Comparison of ENCODE assay signal across 9 cellular contexts in the genomic region with DNA sequence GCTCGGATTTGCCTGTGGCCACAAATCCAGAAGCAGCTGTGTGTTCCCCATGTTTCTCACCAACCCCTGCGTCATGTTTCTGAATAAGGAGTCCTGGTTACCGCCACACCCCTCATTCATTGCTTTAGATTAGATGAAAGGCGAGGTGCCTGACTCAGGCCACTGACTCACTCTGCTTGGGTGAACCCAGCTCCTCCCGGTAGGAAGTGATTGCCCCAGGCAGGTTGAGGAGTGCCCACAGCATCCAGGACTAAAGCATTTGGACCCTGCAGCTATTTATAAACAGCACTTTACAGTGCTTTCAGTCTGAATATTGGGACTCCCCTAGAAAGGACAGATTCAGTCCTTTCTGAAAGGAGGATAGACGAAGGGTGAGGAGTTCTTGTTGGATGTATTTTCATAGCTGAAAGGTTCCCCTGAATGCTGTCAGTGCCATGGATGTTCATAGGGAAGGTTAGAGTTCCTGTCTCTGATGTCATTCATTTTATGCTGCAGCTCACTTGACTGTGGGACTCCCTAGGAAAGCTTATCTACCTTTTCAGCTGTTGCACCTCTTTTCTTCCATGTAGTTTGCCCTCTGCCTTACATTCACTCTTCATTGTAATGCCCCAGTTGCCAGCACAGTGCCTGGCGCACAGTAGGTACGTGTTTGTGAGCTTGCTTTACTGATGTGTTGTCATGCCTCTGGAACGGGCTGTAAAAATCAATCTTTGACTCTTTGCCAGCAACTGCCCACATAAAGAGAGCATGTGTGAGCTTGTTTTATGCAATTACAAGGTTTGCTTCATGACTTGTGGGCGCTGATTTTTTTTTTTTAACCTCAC. TPM values are rescaled to one million over a fixed set of nuclear protein-coding genes. Genes with fewer than 3 reads are reported as not detected.
DNase-seq lines count a peak whose midpoint lies in the region; ATAC-seq and TF ChIP-seq lines count a peak whose summit lies in the region.
"Had no signal": no experiment of that assay in that cellular context is flagged by ENCODE, and none has a peak within 500 bp of the region (broad histone marks: within the 10 kb centered on the region; RNA-seq: fewer than 3 reads in every experiment).

No MANE protein-coding gene starts in this region.

- H3K27ac ChIP-seq in Peyer's patch = peak overlapping the region in 3 of 4 donors; percentile 75 to 94 (median 85)
- no peak overlapping the region for H3K27ac ChIP-seq in mesendoderm (ENCODE audit: low read depth, low read length)
- H3K27ac ChIP-seq: parathyroid adenoma had no signal

- ATAC-seq in HG03457 (IDR thresholded peaks at IDR 0.05; ENCODE audit: unreplicated experiment) (no peak), GM18517 (IDR thresholded peaks at IDR 0.05; ENCODE audit: unreplicated experiment) (no peak)

- H3K36me3 ChIP-seq in Peyer's patch (no peaks in the 10 kb centered on the region), mesendoderm (ENCODE audit: control insufficient read depth, insufficient read depth, low read length) (no peaks in the 10 kb centered on the region)

- no peak overlapping the region for H4K5ac ChIP-seq in mesendoderm (ENCODE audit: low read length)

- H3K9me3 Mint-ChIP-seq in immature natural killer cell = no peaks in the 10 kb centered on the region

- no peak overlapping the region for H2AK5ac ChIP-seq in mesendoderm (ENCODE audit: low read length)

- no peak overlapping the region for H4K8ac ChIP-seq in mesendoderm (ENCODE audit: low read depth, low read length)

- peak overlapping the region in 1 of 5 donors; percentile 2 for H3K4me3 Mint-ChIP-seq in immature natural killer cell

- no peak overlapping the region for H2BK15ac ChIP-seq in mesendoderm (replicated peaks; ENCODE audit: low read depth)

- H3K4me3 ChIP-seq in Peyer's patch (peak overlapping the region in 2 of 4 donors; percentile 9 to 17), mesendoderm (ENCODE audit: low read length) (no peak overlapping the region)

- WGBS in mesendoderm (ENCODE audit: extremely low coverage, insufficient coverage, low lambda C conversion rate) = no CpG with 5 or more reads among the region's 10 CpGs

- H2BK120ac ChIP-seq in mesendoderm (ENCODE audit: low read depth, low read length) = no peak overlapping the region

- H2BK5ac ChIP-seq in mesendoderm (ENCODE audit: low read length) = no peak overlapping the region

- peak overlapping the region in 1 of 6 donors; percentile 17 for H3K27ac Mint-ChIP-seq in immature natural killer cell

- no peak overlapping the region for H3K18ac ChIP-seq in mesendoderm (ENCODE audit: low read length)

- no peaks in the 10 kb centered on the region for H3K9me3 ChIP-seq in Peyer's patch

- no peaks in the 10 kb centered on the region for H3K36me3 Mint-ChIP-seq in immature natural killer cell

- H3K27me3 ChIP-seq in Peyer's patch (no peaks in the 10 kb centered on the region), mesendoderm (ENCODE audit: insufficient read depth, low read length, poor library complexity) (no peaks in the 10 kb centered on the region)

- H3K56ac ChIP-seq in mesendoderm (ENCODE audit: low read length) = no peak overlapping the region

- no peak overlapping the region for H3K23ac ChIP-seq in mesendoderm (ENCODE audit: low read length)

- peaks cover 0 to 4% (median 2%) of the 10 kb centered on the region in 3 donors for H3K27me3 Mint-ChIP-seq in immature natural killer cell (ENCODE audit: low read depth in 3 of 3)

- DNase-seq in GM04503 (ENCODE audit: low read depth) (peak; percentile 71), Peyer's patch (peak in 2 of 3 donors; percentile 81 to 92), amniotic stem cell (lab: John Stamatoyannopoulos, UW) (peak; percentile 94), mesendoderm (peak; percentile 83), immature natural killer cell (no peak), cerebellar cortex (ENCODE audit: low spot score) (no peak)

- peaks cover 35 to 57% of the 10 kb centered on the region in 2 donors for H3K4me1 Mint-ChIP-seq in immature natural killer cell

- no peak overlapping the region for H3K4me2 ChIP-seq in mesendoderm (ENCODE audit: low read length)

- no peak overlapping the region for H3K4ac ChIP-seq in mesendoderm (ENCODE audit: low read depth, low read length)

- TF ChIP-seq CTCF in Peyer's patch (IDR thresholded peaks at IDR 0.05) = no peak

- H3K4me1 ChIP-seq in Peyer's patch (peaks cover 0 to 54% (median 9%) of the 10 kb centered on the region in 4 donors), mesendoderm (ENCODE audit: control insufficient read depth, low read depth, low read length) (peaks cover 6% of the 10 kb centered on the region)
- H3K4me1 ChIP-seq: parathyroid adenoma had no signal

- H3K79me2 ChIP-seq in mesendoderm (ENCODE audit: control insufficient read depth, insufficient read depth, low read length) = peaks cover 11% of the 10 kb centered on the region

- H3K9ac ChIP-seq in mesendoderm (ENCODE audit: low read length) = no peak overlapping the region
- H3K9ac ChIP-seq: parathyroid adenoma had no signal

- peak in 1 of 2 donors; percentile 52 for TF ChIP-seq POLR2A in Peyer's patch (IDR thresholded peaks at IDR 0.05)

- no peaks in the 10 kb centered on the region for H3K79me1 ChIP-seq in mesendoderm (ENCODE audit: low read length)

RNA-seq across cellular contexts. Expression of a gene that starts 14.9 kb away (rescaled TPM):
- 100 to 1,000 TPM; 201 to 357 (median 225) TPM for total RNA-seq in Peyer's patch
- 25.4 TPM for polyA plus RNA-seq in mesendoderm (2013, experiment 1 of 2)
- polyA plus RNA-seq in mesendoderm (2013, experiment 2 of 2) = 26.4 TPM
- 10 to 100 TPM; 26.8 to 39.9 (median 34.0) TPM for polyA plus RNA-seq in immature natural killer cell

Comparison
In these comparisons a context has a peak if more than half of its experiments do, and no peak if none do; other contexts are left out.
1. DNase-seq: peak in GM04503 (single experiment), Peyer's patch (2 of 3), amniotic stem cell (single experiment) and mesendoderm (single experiment); none in immature natural killer cell (0 of 3) and cerebellar cortex (single experiment).